ENCODE assay signal across 12 cellular contexts in genomic region chr2:24214880-24215279, GRCh38. TPM values are rescaled to one million over a fixed set of nuclear protein-coding genes. Genes with fewer than 3 reads are reported as not detected.
DNase-seq lines count a peak whose midpoint lies in the region; ATAC-seq and TF ChIP-seq lines count a peak whose summit lies in the region.
"Had no signal": no experiment of that assay in that cellular context is flagged by ENCODE, and none has a peak within 500 bp of the region (broad histone marks: within the 10 kb centered on the region; RNA-seq: fewer than 3 reads in every experiment).

No MANE protein-coding gene starts in this region.

- H3K27ac Mint-ChIP-seq in naive B cell: peak overlapping the region in 1 of 6 donors; percentile 13
- no peak overlapping the region for H3K27ac Mint-ChIP-seq in activated naive CD8-positive, alpha-beta T cell treated with anti-CD3 and anti-CD28 coated beads for 36 hours
- H3K27ac Mint-ChIP-seq: activated T-helper 1 cell treated with anti-CD3 and anti-CD28 coated beads, Interleukin-12 subunit alpha, Interleukin-12 subunit beta, Interleukin-2, Interleukin-4 antibody, amounts not matched to agents 30 ng/mL and 10 ng/mL and 1 ng/mL, durations not matched to agents 14 hours and 24 hours and 36 hours; T-cell had no signal

- H3K4me1 Mint-ChIP-seq in activated T-cell treated with anti-CD3 and anti-CD28 coated beads, Interleukin-2, amount 50 U/mL, for 4 hours (ENCODE audit: low read depth): peaks cover 10% of the 10 kb centered on the region
- peaks cover 0 to 3% (median 0%) of the 10 kb centered on the region in 3 donors for H3K4me1 Mint-ChIP-seq in naive B cell
- H3K4me1 Mint-ChIP-seq in activated naive CD8-positive, alpha-beta T cell treated with anti-CD3 and anti-CD28 coated beads for 36 hours: peaks cover 4% of the 10 kb centered on the region

- H3K36me3 Mint-ChIP-seq in activated T-cell treated with anti-CD3 and anti-CD28 coated beads, Interleukin-2, amount 50 U/mL, for 4 hours (ENCODE audit: insufficient read depth): peaks cover 46% of the 10 kb centered on the region
- peaks cover 25 to 30% of the 10 kb centered on the region in 2 donors for H3K36me3 Mint-ChIP-seq in naive B cell
- H3K36me3 Mint-ChIP-seq in activated naive CD8-positive, alpha-beta T cell treated with anti-CD3 and anti-CD28 coated beads for 36 hours: peaks cover 2% of the 10 kb centered on the region

- no peaks in the 10 kb centered on the region for H3K27me3 Mint-ChIP-seq in activated T-cell treated with anti-CD3 and anti-CD28 coated beads, Interleukin-2, amount 50 U/mL, for 4 hours (ENCODE audit: low read depth)
- H3K27me3 Mint-ChIP-seq in naive B cell: no peaks in the 10 kb centered on the region
- H3K27me3 Mint-ChIP-seq in activated naive CD8-positive, alpha-beta T cell treated with anti-CD3 and anti-CD28 coated beads for 36 hours: no peaks in the 10 kb centered on the region
- H3K27me3 Mint-ChIP-seq: T-cell had no signal

- H3K4me3 ChIP-seq in foreskin fibroblast (ENCODE audit: low read depth in 1 of 2, low read length in 2 of 2): no peak overlapping the region

- no peak overlapping the region for H3K4me3 Mint-ChIP-seq in activated T-cell treated with anti-CD3 and anti-CD28 coated beads, Interleukin-2, amount 50 U/mL, for 4 hours
- no peak overlapping the region for H3K4me3 Mint-ChIP-seq in naive B cell
- H3K4me3 Mint-ChIP-seq in activated naive CD8-positive, alpha-beta T cell treated with anti-CD3 and anti-CD28 coated beads for 36 hours: no peak overlapping the region
- H3K4me3 Mint-ChIP-seq: activated T-helper 1 cell treated with anti-CD3 and anti-CD28 coated beads, Interleukin-12 subunit alpha, Interleukin-12 subunit beta, Interleukin-2, Interleukin-4 antibody, amounts not matched to agents 30 ng/mL and 10 ng/mL and 1 ng/mL, durations not matched to agents 14 hours and 24 hours and 36 hours; T-cell had no signal

- no peak for TF ChIP-seq CTCF in foreskin fibroblast (IDR thresholded peaks at IDR 0.05; ENCODE audit: low read depth, low read length)

- H3K9me3 Mint-ChIP-seq in activated T-cell treated with anti-CD3 and anti-CD28 coated beads, Interleukin-2, amount 50 U/mL, for 4 hours: no peaks in the 10 kb centered on the region
- no peaks in the 10 kb centered on the region for H3K9me3 Mint-ChIP-seq in naive B cell
- no peaks in the 10 kb centered on the region for H3K9me3 Mint-ChIP-seq in activated naive CD8-positive, alpha-beta T cell treated with anti-CD3 and anti-CD28 coated beads for 36 hours
- H3K9me3 Mint-ChIP-seq: activated T-helper 1 cell treated with anti-CD3 and anti-CD28 coated beads, Interleukin-12 subunit alpha, Interleukin-12 subunit beta, Interleukin-2, Interleukin-4 antibody, amounts not matched to agents 30 ng/mL and 10 ng/mL and 1 ng/mL, durations not matched to agents 14 hours and 24 hours and 36 hours; T-cell had no signal

- ATAC-seq in activated T-cell treated with anti-CD3 and anti-CD28 coated beads, Interleukin-2, amount 50 U/mL, for 4 hours: peak; percentile 60 to 78
- ATAC-seq in GM21529 (IDR thresholded peaks at IDR 0.05; ENCODE audit: unreplicated experiment) (peak; percentile 97), HG03159 (IDR thresholded peaks at IDR 0.05; ENCODE audit: unreplicated experiment) (peak; percentile 97), naive B cell (ENCODE audit: low read depth in 2 of 2) (peak; percentile 60 to 92)
- ATAC-seq: stimulated activated naive CD8-positive, alpha-beta T cell treated with anti-CD3 and anti-CD28 coated beads, Interleukin-15, Interleukin-2, amounts not matched to agents 100 U/mL and 50 U/mL, for 24 hours had no signal

- DNase-seq in activated T-cell treated with anti-CD3 and anti-CD28 coated beads, Interleukin-2, amount 50 U/mL, for 4 hours: no peak
- no peak for DNase-seq in activated T-cell treated with anti-CD3 and anti-CD28 coated beads, Interleukin-2, amount 50 U/mL, for 48 hours
- DNase-seq in naive B cell (no peak), foreskin fibroblast (no peak), iPS-NIHi7 (ENCODE audit: extremely low spot score) (no peak)
- DNase-seq in activated naive CD8-positive, alpha-beta T cell treated with anti-CD3 and anti-CD28 coated beads for 36 hours: no peak
- DNase-seq: NCI-H510A; stimulated activated naive CD8-positive, alpha-beta T cell treated with anti-CD3 and anti-CD28 coated beads, Interleukin-15, Interleukin-2, amounts not matched to agents 100 U/mL and 50 U/mL, for 24 hours; T-cell had no signal

RNA-seq across cellular contexts. Expression of gene FAM228A, which starts 40.0 kb away (rescaled TPM):
- not detected for total RNA-seq in activated T-cell treated with anti-CD3 and anti-CD28 coated beads, Interleukin-2, amount 50 U/mL, for 4 hours
- not detected for polyA plus RNA-seq in naive B cell (ENCODE audit: low read depth in 6 of 6)
- total RNA-seq in activated naive CD8-positive, alpha-beta T cell treated with anti-CD3 and anti-CD28 coated beads for 36 hours: not detected
- total RNA-seq: activated T-helper 1 cell treated with anti-CD3 and anti-CD28 coated beads, Interleukin-12 subunit alpha, Interleukin-12 subunit beta, Interleukin-2, Interleukin-4 antibody, amounts not matched to agents 30 ng/mL and 10 ng/mL and 1 ng/mL, durations not matched to agents 14 hours and 24 hours and 36 hours had no signal
